1 cellular context compared by ENCODE assay signal in genomic region chr13:32791545-32792172, GRCh38.
TF ChIP-seq lines count a peak whose summit lies in the region.

No MANE protein-coding gene starts in this region.

TF ChIP-seq in GM12878, 131 proteins besides CTCF, POLR2A, EP300 and RAD21 (continued from another document):
- TF ChIP-seq, protein P1, sequence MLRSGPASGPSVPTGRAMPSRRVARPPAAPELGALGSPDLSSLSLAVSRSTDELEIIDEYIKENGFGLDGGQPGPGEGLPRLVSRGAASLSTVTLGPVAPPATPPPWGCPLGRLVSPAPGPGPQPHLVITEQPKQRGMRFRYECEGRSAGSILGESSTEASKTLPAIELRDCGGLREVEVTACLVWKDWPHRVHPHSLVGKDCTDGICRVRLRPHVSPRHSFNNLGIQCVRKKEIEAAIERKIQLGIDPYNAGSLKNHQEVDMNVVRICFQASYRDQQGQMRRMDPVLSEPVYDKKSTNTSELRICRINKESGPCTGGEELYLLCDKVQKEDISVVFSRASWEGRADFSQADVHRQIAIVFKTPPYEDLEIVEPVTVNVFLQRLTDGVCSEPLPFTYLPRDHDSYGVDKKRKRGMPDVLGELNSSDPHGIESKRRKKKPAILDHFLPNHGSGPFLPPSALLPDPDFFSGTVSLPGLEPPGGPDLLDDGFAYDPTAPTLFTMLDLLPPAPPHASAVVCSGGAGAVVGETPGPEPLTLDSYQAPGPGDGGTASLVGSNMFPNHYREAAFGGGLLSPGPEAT (IDR thresholded peaks at IDR 0.05; ENCODE audit: low read depth) = peak; percentile 57; the same call in 1 of the 2 replicates
- TF ChIP-seq, protein P2, sequence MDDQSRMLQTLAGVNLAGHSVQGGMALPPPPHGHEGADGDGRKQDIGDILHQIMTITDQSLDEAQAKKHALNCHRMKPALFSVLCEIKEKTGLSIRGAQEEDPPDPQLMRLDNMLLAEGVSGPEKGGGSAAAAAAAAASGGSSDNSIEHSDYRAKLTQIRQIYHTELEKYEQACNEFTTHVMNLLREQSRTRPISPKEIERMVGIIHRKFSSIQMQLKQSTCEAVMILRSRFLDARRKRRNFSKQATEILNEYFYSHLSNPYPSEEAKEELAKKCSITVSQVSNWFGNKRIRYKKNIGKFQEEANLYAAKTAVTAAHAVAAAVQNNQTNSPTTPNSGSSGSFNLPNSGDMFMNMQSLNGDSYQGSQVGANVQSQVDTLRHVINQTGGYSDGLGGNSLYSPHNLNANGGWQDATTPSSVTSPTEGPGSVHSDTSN (IDR thresholded peaks at IDR 0.05; ENCODE audit: insufficient replicate concordance, low read depth, low read length) = no peak
- TF ChIP-seq CBFB (IDR thresholded peaks at IDR 0.05; ENCODE audit: low read depth) (peak; percentile 26; the same call in 1 of the 2 replicates), LARP7 (IDR thresholded peaks at IDR 0.05) (0 out of 2 replicates have a peak, but pooled peaks have one; percentile 32), SKIL (IDR thresholded peaks at IDR 0.05; ENCODE audit: low read depth, poor library complexity, severe bottlenecking) (peak; percentile 52), MTA2 (IDR thresholded peaks at IDR 0.05; ENCODE audit: low read depth) (peak; percentile 51; the same call in 1 of the 2 replicates), RELA (IDR thresholded peaks at IDR 0.05; ENCODE audit: borderline replicate concordance, partially characterized antibody) (no peak), IKZF1 (conservative IDR thresholded peaks at IDR 0.05) (peak; percentile 75), ZNF274 (IDR thresholded peaks at IDR 0.05; ENCODE audit: insufficient read depth, insufficient read length) (no peak), ZBTB11 (CRISPR knock-in tag; IDR thresholded peaks at IDR 0.05) (no peak), BCL3 (IDR thresholded peaks at IDR 0.05; ENCODE audit: borderline replicate concordance, insufficient read depth, low read depth, low read length, poor library complexity, severe bottlenecking) (peak; percentile 13), BCL11A (IDR thresholded peaks at IDR 0.05; ENCODE audit: low read depth, low read length) (peak; percentile 59; the same call in 1 of the 2 replicates), MTA3 (IDR thresholded peaks at IDR 0.05; ENCODE audit: borderline replicate concordance, low read length) (0 out of 2 replicates have a peak, but pooled peaks have one; percentile 43)
- TF ChIP-seq, protein P3, sequence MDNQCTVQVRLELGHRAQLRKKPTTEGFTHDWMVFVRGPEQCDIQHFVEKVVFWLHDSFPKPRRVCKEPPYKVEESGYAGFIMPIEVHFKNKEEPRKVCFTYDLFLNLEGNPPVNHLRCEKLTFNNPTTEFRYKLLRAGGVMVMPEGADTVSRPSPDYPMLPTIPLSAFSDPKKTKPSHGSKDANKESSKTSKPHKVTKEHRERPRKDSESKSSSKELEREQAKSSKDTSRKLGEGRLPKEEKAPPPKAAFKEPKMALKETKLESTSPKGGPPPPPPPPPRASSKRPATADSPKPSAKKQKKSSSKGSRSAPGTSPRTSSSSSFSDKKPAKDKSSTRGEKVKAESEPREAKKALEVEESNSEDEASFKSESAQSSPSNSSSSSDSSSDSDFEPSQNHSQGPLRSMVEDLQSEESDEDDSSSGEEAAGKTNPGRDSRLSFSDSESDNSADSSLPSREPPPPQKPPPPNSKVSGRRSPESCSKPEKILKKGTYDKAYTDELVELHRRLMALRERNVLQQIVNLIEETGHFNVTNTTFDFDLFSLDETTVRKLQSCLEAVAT (IDR thresholded peaks at IDR 0.05) = 0 out of 2 replicates have a peak, but pooled peaks have one; percentile 40
